ENCODE assay signal across 8 cellular contexts in genomic region chr1:23799570-23800395, GRCh38. TPM values are rescaled to one million over a fixed set of nuclear protein-coding genes. Genes with fewer than 3 reads are reported as not detected.
DNase-seq lines count a peak whose midpoint lies in the region; ATAC-seq, FAIRE-seq and TF ChIP-seq lines count a peak whose summit lies in the region.

No MANE protein-coding gene starts in this region.

- no peak overlapping the region for H2AFZ ChIP-seq in HepG2 (ENCODE audit: low read length)

- ATAC-seq in HG02943 (IDR thresholded peaks at IDR 0.05; ENCODE audit: low read depth, unreplicated experiment) (peak; percentile 10), HepG2 (peak; percentile 50), HG02970 (IDR thresholded peaks at IDR 0.05; ENCODE audit: low FRiP score, unreplicated experiment) (no peak)

- H3K27me3 ChIP-seq in HepG2 (ENCODE audit: control insufficient read depth in 1 of 2, insufficient read depth in 2 of 2, low read length in 2 of 2) (no peaks in the 10 kb centered on the region; a peak in 1 of 5 replicates), stomach smooth muscle (ENCODE audit: control insufficient read depth in 1 of 2, insufficient read depth in 2 of 2, low read length in 2 of 2) (no peaks in the 10 kb centered on the region)

- H3K9me3 Mint-ChIP-seq in activated CD4-positive, alpha-beta T cell treated with anti-CD3 and anti-CD28 coated beads, Interleukin-2, amount 10 ng/mL, durations not matched to agents 7 days and 5 days, result no peaks in the 10 kb centered on the region
- H3K9me3 Mint-ChIP-seq in chondrocyte (ENCODE audit: low read depth), result no peaks in the 10 kb centered on the region

- H3K9me3 ChIP-seq in HepG2 (ENCODE audit: low read length) (no peaks in the 10 kb centered on the region), stomach smooth muscle (ENCODE audit: control insufficient read depth in 2 of 2, low read length in 2 of 2) (no peaks in the 10 kb centered on the region)

- peak overlapping the region; percentile 94 for H3K4me2 ChIP-seq in HepG2 (ENCODE audit: low read depth, low read length)

- TF ChIP-seq POLR2A in HepG2 (IDR thresholded peaks at IDR 0.05; ENCODE audit: insufficient read depth in 1 of 2, low read depth in 2 of 2, low read length in 2 of 2), result peak in 1 of 2 experiments; percentile 73; a peak in 1 of 4 replicates

- TF ChIP-seq EP300 in HepG2 (IDR thresholded peaks at IDR 0.05; ENCODE audit: low read depth in 2 of 2, low read length in 2 of 2), result peak in 1 of 2 experiments; percentile 29; a peak in 1 of 4 replicates
- peak; percentile 58 for TF ChIP-seq EP300 in HepG2 (CRISPR knock-in tag; IDR thresholded peaks at IDR 0.05; ENCODE audit: borderline replicate concordance)

- CTCF ChIA-PET in activated CD4-positive, alpha-beta T cell treated with anti-CD3 and anti-CD28 coated beads, Interleukin-2, amount 10 ng/mL, durations not matched to agents 7 days and 5 days (lab: Charles Lee), result interaction anchor here (0.6 to 3.3 kb wide), 4 partner anchors 10 to 258 kb away, joined by 3 to 27 read pairs (median 4); no protein-coding TSS in a partner anchor
- CTCF ChIA-PET in RWPE1 (lab: Yijun Ruan, JAX), result interaction anchor here (0.5 to 1.1 kb wide), 4 partner anchors 8 to 356 kb away, joined by 3 to 5 read pairs (median 4); no protein-coding TSS in a partner anchor
- CTCF ChIA-PET in HepG2 (lab: Yijun Ruan, JAX; ENCODE audit: low intra/inter-chr PET ratio, low total read pairs), result no interaction called here

- TSS peak; percentile 73 for BruUV-seq in HepG2 (replicated peaks; lab: Mats Ljungman, UMichigan)

- H3K27ac ChIP-seq in RWPE1 (peak overlapping the region; percentile 98), HepG2 (ENCODE audit: extremely low read length, insufficient read depth, low read length) (peak overlapping the region; percentile 95), stomach smooth muscle (ENCODE audit: low read length) (no peak overlapping the region)

- H3K36me3 ChIP-seq in HepG2 (replicated peaks in 1 of 2; ENCODE audit: control insufficient read depth in 1 of 2, insufficient read depth in 2 of 2, low read length in 2 of 2), result peaks cover 6 to 31% of the 10 kb centered on the region in 2 experiments; a peak in 4 of 5 replicates
- peaks cover 2 to 6% of the 10 kb centered on the region in 2 donors for H3K36me3 ChIP-seq in stomach smooth muscle (ENCODE audit: control insufficient read depth in 2 of 2, insufficient read depth in 2 of 2, low read length in 2 of 2)

- in situ Hi-C loops in HepG2 (cut with HindIII; ENCODE audit: extremely low pct_ligation_motif_present, low pct_unique_long_range_greater_than_20kb), result no loop called here

- TF ChIP-seq CTCF in RWPE1 (conservative IDR thresholded peaks at IDR 0.05; ENCODE audit: low read depth) (no peak), chondrocyte (IDR thresholded peaks at IDR 0.05) (peak; percentile 9), HepG2 (CRISPR knock-in tag; IDR thresholded peaks at IDR 0.05) (no peak)

- peaks cover 9% of the 10 kb centered on the region; the same call in 1 of the 2 replicates for H4K20me1 ChIP-seq in HepG2 (ENCODE audit: insufficient read depth, low read length)

- H3K4me1 ChIP-seq in HepG2 (ENCODE audit: insufficient read depth, low read length), result peaks cover 57% of the 10 kb centered on the region
- peaks cover 29% of the 10 kb centered on the region for H3K4me1 ChIP-seq in stomach smooth muscle (ENCODE audit: control insufficient read depth, insufficient read depth, low read length)

- FAIRE-seq in HepG2 (lab: Jason Lieb, UNC), result peak; percentile 23

- peaks cover 20% of the 10 kb centered on the region for H3K4me1 Mint-ChIP-seq in activated CD4-positive, alpha-beta T cell treated with anti-CD3 and anti-CD28 coated beads, Interleukin-2, amount 10 ng/mL, durations not matched to agents 7 days and 5 days
- peaks cover 14% of the 10 kb centered on the region for H3K4me1 Mint-ChIP-seq in chondrocyte (ENCODE audit: low read depth)

- TF ChIP-seq RAD21 in HepG2 (CRISPR knock-in tag; IDR thresholded peaks at IDR 0.05), result no peak

- peaks cover 9% of the 10 kb centered on the region for H3K79me2 ChIP-seq in HepG2 (ENCODE audit: insufficient read depth, low read length)

- peak overlapping the region; percentile 95 for H3K4me3 Mint-ChIP-seq in activated CD4-positive, alpha-beta T cell treated with anti-CD3 and anti-CD28 coated beads, Interleukin-2, amount 10 ng/mL, durations not matched to agents 7 days and 5 days
- peak overlapping the region; percentile 85 for H3K4me3 Mint-ChIP-seq in chondrocyte (ENCODE audit: unreplicated experiment)

- WGBS in HepG2 (ENCODE audit: low lambda C conversion rate), result 2% methylated on average over 11 of the region's 47 CpGs

- H3K36me3 Mint-ChIP-seq in activated CD4-positive, alpha-beta T cell treated with anti-CD3 and anti-CD28 coated beads, Interleukin-2, amount 10 ng/mL, durations not matched to agents 7 days and 5 days (ENCODE audit: low read depth), result peaks cover 12% of the 10 kb centered on the region
- peaks cover 2% of the 10 kb centered on the region for H3K36me3 Mint-ChIP-seq in chondrocyte (ENCODE audit: low read depth)

- POLR2A ChIA-PET in activated CD4-positive, alpha-beta T cell treated with anti-CD3 and anti-CD28 coated beads, Interleukin-2, amount 10 ng/mL, durations not matched to agents 7 days and 5 days (lab: Charles Lee), result no interaction called here
- POLR2A ChIA-PET in RWPE1 (lab: Yijun Ruan, JAX; ENCODE audit: low non-redundant PET) (interaction anchor here (0.9 to 2.9 kb wide), 5 partner anchors 8 to 22 kb away, joined by 3 to 15 read pairs (median 5); partner anchors contain the start of gene PITHD1), HepG2 (lab: Yijun Ruan, JAX) (interaction anchor here (0.7 to 10.9 kb wide), 13 partner anchors 9 to 222 kb away, joined by 3 to 154 read pairs (median 5); partner anchors contain the start of genes FUCA1, HMGCL, LYPLA2 and PITHD1)

- intact Hi-C loops in HepG2 (cut with micrococcal nuclease; ENCODE audit: unreplicated experiment), result loop anchor here (1.0 to 5.0 kb wide), 3 partner anchors 8 to 68 kb away; partner anchors contain the start of genes FUCA1 and LYPLA2

- H3K27me3 Mint-ChIP-seq in activated CD4-positive, alpha-beta T cell treated with anti-CD3 and anti-CD28 coated beads, Interleukin-2, amount 10 ng/mL, durations not matched to agents 7 days and 5 days, result no peaks in the 10 kb centered on the region
- no peaks in the 10 kb centered on the region for H3K27me3 Mint-ChIP-seq in chondrocyte (ENCODE audit: low read depth)

- H3K4me3 ChIP-seq in HepG2 (replicated peaks in 1 of 3; ENCODE audit: insufficient read depth in 1 of 3, low read depth in 2 of 3, low read length in 3 of 3) (peak overlapping the region; percentile 65 to 92 (median 90)), stomach smooth muscle (ENCODE audit: low read length in 2 of 2) (peak overlapping the region; percentile 74 to 87)

- DNase-seq in activated CD4-positive, alpha-beta T cell treated with anti-CD3 and anti-CD28 coated beads, Interleukin-2, amount 10 ng/mL, durations not matched to agents 7 days and 5 days, result peak; percentile 35
- no peak for DNase-seq in activated CD4-positive, alpha-beta T cell treated with anti-CD3 and anti-CD28 coated beads, Interleukin-2, amount 50 U/mL, for 4 hours
- DNase-seq in RWPE1 (ENCODE audit: low spot score) (peak; percentile 97), chondrocyte (ENCODE audit: low spot score) (no peak), HepG2 (ENCODE audit: low spot score) (peak; percentile 61)

- peak overlapping the region; percentile 91 for H3K27ac Mint-ChIP-seq in activated CD4-positive, alpha-beta T cell treated with anti-CD3 and anti-CD28 coated beads, Interleukin-2, amount 10 ng/mL, durations not matched to agents 7 days and 5 days
- peak overlapping the region; percentile 94 for H3K27ac Mint-ChIP-seq in chondrocyte (ENCODE audit: unreplicated experiment)

- H3K9ac ChIP-seq in HepG2 (ENCODE audit: insufficient read depth, low read depth, low read length) (peak overlapping the region; percentile 93), stomach smooth muscle (ENCODE audit: low read length in 2 of 2) (peak overlapping the region; percentile 74 to 80)

RNA-seq across cellular contexts. Expression of gene GALE, which starts 0.8 kb away (rescaled TPM):
- 10 to 100 TPM; 14.5 to 17.4 TPM for total RNA-seq in activated CD4-positive, alpha-beta T cell treated with anti-CD3 and anti-CD28 coated beads, Interleukin-2, amount 10 ng/mL, durations not matched to agents 7 days and 5 days
- 24.9 to 34.0 TPM (median 25.7 TPM) in 3 replicates for total RNA-seq in chondrocyte
- 85.2 and 86.6 TPM in 2 replicates for total RNA-seq in HepG2 (2016; rRNA removed; fragmentation: Illumina TruSeq; extraction: Trizol)
- total RNA-seq in HepG2 (2016; cell fraction: cytosol; rRNA removed; fragmentation: Illumina TruSeq; extraction: Trizol; ENCODE audit: low read depth), result 19.0 and 24.8 TPM in 2 replicates
- 88.8 and 91.0 TPM in 2 replicates for total RNA-seq in HepG2 (2016; cell fraction: insoluble cytoplasmic fraction; rRNA removed; fragmentation: Illumina TruSeq; extraction: Trizol)
- total RNA-seq in HepG2 (2016; cell fraction: membrane; rRNA removed; fragmentation: Illumina TruSeq; extraction: Trizol), result 28.1 and 32.1 TPM in 2 replicates
- 43.6 and 54.4 TPM in 2 replicates for total RNA-seq in HepG2 (2016; cell fraction: nucleus; rRNA removed; fragmentation: Illumina TruSeq; extraction: Trizol)
- 88.4 and 99.0 TPM in 2 replicates for polyA plus RNA-seq in HepG2 (2011; rRNA removed)
- 95.8 and 105 TPM in 2 replicates for polyA plus RNA-seq in HepG2 (2011; cell fraction: cytosol; rRNA removed)
- 168 and 180 TPM in 2 replicates for polyA plus RNA-seq in HepG2 (2011; cell fraction: nucleus; rRNA removed)
- polyA plus RNA-seq in HepG2 (2012), result 46.4 and 46.8 TPM in 2 replicates
- polyA plus RNA-seq in HepG2 (2016; cell fraction: cytosol; fragmentation: Illumina TruSeq; extraction: Trizol; ENCODE audit: low read depth), result 12.7 and 14.4 TPM in 2 replicates
- polyA plus RNA-seq in HepG2 (2016; cell fraction: insoluble cytoplasmic fraction; fragmentation: Illumina TruSeq; extraction: Trizol; ENCODE audit: low read depth), result 75.6 and 81.5 TPM in 2 replicates
- 19.5 and 21.9 TPM in 2 replicates for polyA plus RNA-seq in HepG2 (2016; cell fraction: membrane; fragmentation: Illumina TruSeq; extraction: Trizol; ENCODE audit: low read depth)
- 96.1 and 107 TPM in 2 replicates for polyA plus RNA-seq in HepG2 (2016; cell fraction: nucleus; fragmentation: Illumina TruSeq; extraction: Trizol; ENCODE audit: insufficient read depth, low read depth)
- polyA minus RNA-seq in HepG2 (2011; rRNA and poly(A)+ RNA removed; ENCODE audit: low replicate concordance), result 60.0 and 64.5 TPM in 2 replicates
- 19.9 and 28.0 TPM in 2 replicates for polyA minus RNA-seq in HepG2 (2011; cell fraction: cytosol; rRNA and poly(A)+ RNA removed)
- 31.8 and 36.4 TPM in 2 replicates for polyA minus RNA-seq in HepG2 (2011; cell fraction: nucleus; rRNA and poly(A)+ RNA removed)

RNA-seq across cellular contexts. Expression of gene LYPLA2, which starts 8.8 kb away (rescaled TPM):
- total RNA-seq in activated CD4-positive, alpha-beta T cell treated with anti-CD3 and anti-CD28 coated beads, Interleukin-2, amount 10 ng/mL, durations not matched to agents 7 days and 5 days, result 10 to 100 TPM; 73.2 to 75.9 TPM
- 39.8 to 43.0 TPM (median 40.4 TPM) in 3 replicates for total RNA-seq in chondrocyte
- total RNA-seq in HepG2 (2016; rRNA removed; fragmentation: Illumina TruSeq; extraction: Trizol), result 73.2 and 90.3 TPM in 2 replicates
- 20.4 and 23.5 TPM in 2 replicates for total RNA-seq in HepG2 (2016; cell fraction: cytosol; rRNA removed; fragmentation: Illumina TruSeq; extraction: Trizol; ENCODE audit: low read depth)
- total RNA-seq in HepG2 (2016; cell fraction: insoluble cytoplasmic fraction; rRNA removed; fragmentation: Illumina TruSeq; extraction: Trizol), result 74.2 and 88.0 TPM in 2 replicates
- total RNA-seq in HepG2 (2016; cell fraction: membrane; rRNA removed; fragmentation: Illumina TruSeq; extraction: Trizol), result 42.0 and 50.1 TPM in 2 replicates
- total RNA-seq in HepG2 (2016; cell fraction: nucleus; rRNA removed; fragmentation: Illumina TruSeq; extraction: Trizol), result 32.9 and 38.9 TPM in 2 replicates
- polyA plus RNA-seq in HepG2 (2011; rRNA removed), result 72.1 and 96.1 TPM in 2 replicates
- 70.6 and 104 TPM in 2 replicates for polyA plus RNA-seq in HepG2 (2011; cell fraction: cytosol; rRNA removed)
- polyA plus RNA-seq in HepG2 (2011; cell fraction: nucleus; rRNA removed), result 134 and 140 TPM in 2 replicates
- polyA plus RNA-seq in HepG2 (2012), result 47.7 and 58.7 TPM in 2 replicates
- 28.9 and 30.0 TPM in 2 replicates for polyA plus RNA-seq in HepG2 (2016; cell fraction: cytosol; fragmentation: Illumina TruSeq; extraction: Trizol; ENCODE audit: low read depth)
- polyA plus RNA-seq in HepG2 (2016; cell fraction: insoluble cytoplasmic fraction; fragmentation: Illumina TruSeq; extraction: Trizol; ENCODE audit: low read depth), result 113 and 115 TPM in 2 replicates
- polyA plus RNA-seq in HepG2 (2016; cell fraction: membrane; fragmentation: Illumina TruSeq; extraction: Trizol; ENCODE audit: low read depth), result 43.7 and 45.0 TPM in 2 replicates
- 67.4 and 74.9 TPM in 2 replicates for polyA plus RNA-seq in HepG2 (2016; cell fraction: nucleus; fragmentation: Illumina TruSeq; extraction: Trizol; ENCODE audit: insufficient read depth, low read depth)
- polyA minus RNA-seq in HepG2 (2011; rRNA and poly(A)+ RNA removed; ENCODE audit: low replicate concordance), result 58.0 and 75.1 TPM in 2 replicates
- 39.7 and 48.1 TPM in 2 replicates for polyA minus RNA-seq in HepG2 (2011; cell fraction: cytosol; rRNA and poly(A)+ RNA removed)
- polyA minus RNA-seq in HepG2 (2011; cell fraction: nucleus; rRNA and poly(A)+ RNA removed), result 17.4 and 26.0 TPM in 2 replicates

RNA-seq across cellular contexts. Expression of gene PITHD1, which starts 21.6 kb away (rescaled TPM):
- total RNA-seq in activated CD4-positive, alpha-beta T cell treated with anti-CD3 and anti-CD28 coated beads, Interleukin-2, amount 10 ng/mL, durations not matched to agents 7 days and 5 days, result 10 to 100 TPM; 54.3 to 55.3 TPM
- 36.2 to 36.5 TPM (median 36.4 TPM) in 3 replicates for total RNA-seq in chondrocyte
- 37.3 and 44.9 TPM in 2 replicates for total RNA-seq in HepG2 (2016; rRNA removed; fragmentation: Illumina TruSeq; extraction: Trizol)
- total RNA-seq in HepG2 (2016; cell fraction: cytosol; rRNA removed; fragmentation: Illumina TruSeq; extraction: Trizol; ENCODE audit: low read depth), result 6.6 and 7.1 TPM in 2 replicates
- 39.7 and 44.6 TPM in 2 replicates for total RNA-seq in HepG2 (2016; cell fraction: insoluble cytoplasmic fraction; rRNA removed; fragmentation: Illumina TruSeq; extraction: Trizol)
- 24.7 and 27.8 TPM in 2 replicates for total RNA-seq in HepG2 (2016; cell fraction: membrane; rRNA removed; fragmentation: Illumina TruSeq; extraction: Trizol)
- 21.3 and 22.5 TPM in 2 replicates for total RNA-seq in HepG2 (2016; cell fraction: nucleus; rRNA removed; fragmentation: Illumina TruSeq; extraction: Trizol)
- polyA plus RNA-seq in HepG2 (2011; rRNA removed), result 26.6 and 28.0 TPM in 2 replicates
- polyA plus RNA-seq in HepG2 (2011; cell fraction: cytosol; rRNA removed), result 17.4 and 25.5 TPM in 2 replicates
- 12.1 and 20.0 TPM in 2 replicates for polyA plus RNA-seq in HepG2 (2011; cell fraction: nucleus; rRNA removed)
- polyA plus RNA-seq in HepG2 (2012), result 25.1 and 29.3 TPM in 2 replicates
- 6.4 and 7.2 TPM in 2 replicates for polyA plus RNA-seq in HepG2 (2016; cell fraction: cytosol; fragmentation: Illumina TruSeq; extraction: Trizol; ENCODE audit: low read depth)
- 49.7 and 49.8 TPM in 2 replicates for polyA plus RNA-seq in HepG2 (2016; cell fraction: insoluble cytoplasmic fraction; fragmentation: Illumina TruSeq; extraction: Trizol; ENCODE audit: low read depth)
- 20.1 and 20.8 TPM in 2 replicates for polyA plus RNA-seq in HepG2 (2016; cell fraction: membrane; fragmentation: Illumina TruSeq; extraction: Trizol; ENCODE audit: low read depth)
- polyA plus RNA-seq in HepG2 (2016; cell fraction: nucleus; fragmentation: Illumina TruSeq; extraction: Trizol; ENCODE audit: insufficient read depth, low read depth), result 41.4 and 42.1 TPM in 2 replicates
- polyA minus RNA-seq in HepG2 (2011; rRNA and poly(A)+ RNA removed; ENCODE audit: low replicate concordance), result 5.1 and 25.2 TPM in 2 replicates
- polyA minus RNA-seq in HepG2 (2011; cell fraction: cytosol; rRNA and poly(A)+ RNA removed), result 3.8 and 5.5 TPM in 2 replicates
- 12.1 and 14.0 TPM in 2 replicates for polyA minus RNA-seq in HepG2 (2011; cell fraction: nucleus; rRNA and poly(A)+ RNA removed)

RNA-seq across cellular contexts. Expression of gene HMGCL, which starts 25.4 kb away (rescaled TPM):
- total RNA-seq in activated CD4-positive, alpha-beta T cell treated with anti-CD3 and anti-CD28 coated beads, Interleukin-2, amount 10 ng/mL, durations not matched to agents 7 days and 5 days, result 10 to 100 TPM; 22.1 to 25.2 TPM
- total RNA-seq in chondrocyte, result 22.0 to 26.8 TPM (median 25.9 TPM) in 3 replicates
- 21.3 and 30.0 TPM in 2 replicates for total RNA-seq in HepG2 (2016; rRNA removed; fragmentation: Illumina TruSeq; extraction: Trizol)
- total RNA-seq in HepG2 (2016; cell fraction: cytosol; rRNA removed; fragmentation: Illumina TruSeq; extraction: Trizol; ENCODE audit: low read depth), result 6.9 and 9.1 TPM in 2 replicates
- 23.5 and 29.4 TPM in 2 replicates for total RNA-seq in HepG2 (2016; cell fraction: insoluble cytoplasmic fraction; rRNA removed; fragmentation: Illumina TruSeq; extraction: Trizol)
- total RNA-seq in HepG2 (2016; cell fraction: membrane; rRNA removed; fragmentation: Illumina TruSeq; extraction: Trizol), result 8.9 and 9.2 TPM in 2 replicates
- 10.0 and 12.6 TPM in 2 replicates for total RNA-seq in HepG2 (2016; cell fraction: nucleus; rRNA removed; fragmentation: Illumina TruSeq; extraction: Trizol)
- polyA plus RNA-seq in HepG2 (2011; rRNA removed), result 41.4 and 48.7 TPM in 2 replicates
- 48.8 and 53.2 TPM in 2 replicates for polyA plus RNA-seq in HepG2 (2011; cell fraction: cytosol; rRNA removed)
- polyA plus RNA-seq in HepG2 (2011; cell fraction: nucleus; rRNA removed), result 21.0 and 23.2 TPM in 2 replicates
- 38.1 and 41.7 TPM in 2 replicates for polyA plus RNA-seq in HepG2 (2012)
- polyA plus RNA-seq in HepG2 (2016; cell fraction: cytosol; fragmentation: Illumina TruSeq; extraction: Trizol; ENCODE audit: low read depth), result 3.6 and 4.1 TPM in 2 replicates
- polyA plus RNA-seq in HepG2 (2016; cell fraction: insoluble cytoplasmic fraction; fragmentation: Illumina TruSeq; extraction: Trizol; ENCODE audit: low read depth), result 24.4 and 26.5 TPM in 2 replicates
- polyA plus RNA-seq in HepG2 (2016; cell fraction: membrane; fragmentation: Illumina TruSeq; extraction: Trizol; ENCODE audit: low read depth), result 5.5 and 6.2 TPM in 2 replicates
- polyA plus RNA-seq in HepG2 (2016; cell fraction: nucleus; fragmentation: Illumina TruSeq; extraction: Trizol; ENCODE audit: insufficient read depth, low read depth), result 15.9 and 18.0 TPM in 2 replicates
- polyA minus RNA-seq in HepG2 (2011; rRNA and poly(A)+ RNA removed; ENCODE audit: low replicate concordance), result 10.6 and 40.6 TPM in 2 replicates
- 14.9 and 18.3 TPM in 2 replicates for polyA minus RNA-seq in HepG2 (2011; cell fraction: cytosol; rRNA and poly(A)+ RNA removed)
- polyA minus RNA-seq in HepG2 (2011; cell fraction: nucleus; rRNA and poly(A)+ RNA removed), result 16.9 and 25.7 TPM in 2 replicates

RNA-seq across cellular contexts. Expression of gene ELOA, which starts 56.5 kb away (rescaled TPM):
- 10 to 100 TPM; 29.8 to 33.5 TPM for total RNA-seq in activated CD4-positive, alpha-beta T cell treated with anti-CD3 and anti-CD28 coated beads, Interleukin-2, amount 10 ng/mL, durations not matched to agents 7 days and 5 days
- total RNA-seq in chondrocyte, result 41.7 to 47.8 TPM (median 42.9 TPM) in 3 replicates
- 28.5 and 36.3 TPM in 2 replicates for total RNA-seq in HepG2 (2016; rRNA removed; fragmentation: Illumina TruSeq; extraction: Trizol)
- 7.3 and 7.8 TPM in 2 replicates for total RNA-seq in HepG2 (2016; cell fraction: cytosol; rRNA removed; fragmentation: Illumina TruSeq; extraction: Trizol; ENCODE audit: low read depth)
- total RNA-seq in HepG2 (2016; cell fraction: insoluble cytoplasmic fraction; rRNA removed; fragmentation: Illumina TruSeq; extraction: Trizol), result 27.5 and 30.2 TPM in 2 replicates
- total RNA-seq in HepG2 (2016; cell fraction: membrane; rRNA removed; fragmentation: Illumina TruSeq; extraction: Trizol), result 23.8 and 29.0 TPM in 2 replicates
- 16.4 and 21.2 TPM in 2 replicates for total RNA-seq in HepG2 (2016; cell fraction: nucleus; rRNA removed; fragmentation: Illumina TruSeq; extraction: Trizol)
- 14.2 and 14.8 TPM in 2 replicates for polyA plus RNA-seq in HepG2 (2011; rRNA removed)
- 9.6 and 12.3 TPM in 2 replicates for polyA plus RNA-seq in HepG2 (2011; cell fraction: cytosol; rRNA removed)
- polyA plus RNA-seq in HepG2 (2011; cell fraction: nucleus; rRNA removed), result 10.0 and 12.4 TPM in 2 replicates
- polyA plus RNA-seq in HepG2 (2012), result 16.3 and 19.1 TPM in 2 replicates
- 11.2 and 13.3 TPM in 2 replicates for polyA plus RNA-seq in HepG2 (2016; cell fraction: cytosol; fragmentation: Illumina TruSeq; extraction: Trizol; ENCODE audit: low read depth)
- polyA plus RNA-seq in HepG2 (2016; cell fraction: insoluble cytoplasmic fraction; fragmentation: Illumina TruSeq; extraction: Trizol; ENCODE audit: low read depth), result 33.1 and 41.5 TPM in 2 replicates
- 21.3 and 28.9 TPM in 2 replicates for polyA plus RNA-seq in HepG2 (2016; cell fraction: membrane; fragmentation: Illumina TruSeq; extraction: Trizol; ENCODE audit: low read depth)
- 32.1 and 36.1 TPM in 2 replicates for polyA plus RNA-seq in HepG2 (2016; cell fraction: nucleus; fragmentation: Illumina TruSeq; extraction: Trizol; ENCODE audit: insufficient read depth, low read depth)
- polyA minus RNA-seq in HepG2 (2011; rRNA and poly(A)+ RNA removed; ENCODE audit: low replicate concordance), result 9.7 and 21.5 TPM in 2 replicates
- 18.6 and 21.7 TPM in 2 replicates for polyA minus RNA-seq in HepG2 (2011; cell fraction: cytosol; rRNA and poly(A)+ RNA removed)
- 12.0 and 20.3 TPM in 2 replicates for polyA minus RNA-seq in HepG2 (2011; cell fraction: nucleus; rRNA and poly(A)+ RNA removed)

Comparison
In these comparisons a context has a peak if more than half of its experiments do, and no peak if none do; other contexts are left out.
1. DNase-seq: peak in activated CD4-positive, alpha-beta T cell treated with anti-CD3 and anti-CD28 coated beads, Interleukin-2, amount 10 ng/mL, durations not matched to agents 7 days and 5 days (single experiment), RWPE1 (single experiment) and HepG2 (single experiment); none in activated CD4-positive, alpha-beta T cell treated with anti-CD3 and anti-CD28 coated beads, Interleukin-2, amount 50 U/mL, for 4 hours (0 of 2) and chondrocyte (single experiment).